Comparison of ENCODE assay signal across 8 cellular contexts in genomic region chr21:32612075-32612998, GRCh38. TPM values are rescaled to one million over a fixed set of nuclear protein-coding genes. Genes with fewer than 3 reads are reported as not detected.
A peak's percentile ranks its signal among the peaks of the same experiment; 100 is the strongest.
DNase-seq lines count a peak whose midpoint lies in the region; TF ChIP-seq lines count a peak whose summit lies in the region.

CFAP298 (minus strand) TSS chr21:32612377; CDS start chr21:32612243, 134 bp downstream.

- under 1% methylated on average over 36 of the region's 81 CpGs for WGBS in SK-N-SH (ENCODE audit: low lambda C conversion rate)

- H2AFZ ChIP-seq in SK-N-SH (ENCODE audit: low read depth) = peak within 1 kb of the TSS; percentile 97

- H3K9me2 ChIP-seq in SK-N-SH = no peaks in the 10 kb centered on the region

- H3K36me3 Mint-ChIP-seq in activated naive CD4-positive, alpha-beta T cell treated with anti-CD3 and anti-CD28 coated beads, Interleukin-2, amount 50 U/mL, for 24 hours = peaks cover 4% of the 10 kb centered on the region

- H3K27ac Mint-ChIP-seq in activated naive CD4-positive, alpha-beta T cell treated with anti-CD3 and anti-CD28 coated beads, Interleukin-2, amount 50 U/mL, for 24 hours = peak within 1 kb of the TSS; percentile 94

- POLR2A ChIA-PET in SK-N-SH (lab: Yijun Ruan, JAX) = interaction anchor here (0.6 to 1.6 kb wide), 4 partner anchors 11 to 159 kb away, joined by 3 to 5 read pairs (median 4); partner anchors contain the start of genes PAXBP1 and SYNJ1

- H3K27ac ChIP-seq in SK-N-SH (ENCODE audit: low read depth in 2 of 2, low read length in 1 of 2) = peak within 1 kb of the TSS; percentile 98 to 100
- peak within 1 kb of the TSS; percentile 85 for H3K27ac ChIP-seq in temporal lobe (ENCODE audit: low read depth, low read length)

- CTCF ChIA-PET in SK-N-SH (lab: Yijun Ruan, JAX) = interaction anchor here (0.6 to 3.0 kb wide), 6 partner anchors 12 to 241 kb away, joined by 3 to 18 read pairs (median 3); partner anchors contain the start of gene SYNJ1

- TF ChIP-seq CTCF in HFF-Myc (IDR thresholded peaks at IDR 0.05; ENCODE audit: low read depth, low read length, missing control alignments) (no peak), SK-N-SH (IDR thresholded peaks at IDR 0.05) (no peak)

- H4K20me1 ChIP-seq in SK-N-SH (ENCODE audit: insufficient read depth) = no peaks in the 10 kb centered on the region

- H3K9me3 ChIP-seq in SK-N-SH = no peaks in the 10 kb centered on the region

- H3F3A ChIP-seq in SK-N-SH (replicated peaks; ENCODE audit: insufficient read depth) = peaks cover 25% of the 10 kb centered on the region

- H3K4me1 ChIP-seq in SK-N-SH (ENCODE audit: control insufficient read depth in 1 of 2, insufficient read depth in 2 of 2, low read depth in 1 of 2, low read length in 1 of 2) = peaks cover 3 to 8% of the 10 kb centered on the region in 2 experiments; a peak in 3 of 4 replicates

- H3K79me2 ChIP-seq in SK-N-SH (ENCODE audit: insufficient read depth) = peaks cover 31% of the 10 kb centered on the region

- no peak; a peak in 1 of 4 replicates for TF ChIP-seq EP300 in SK-N-SH (IDR thresholded peaks at IDR 0.05; ENCODE audit: borderline replicate concordance in 1 of 2, low read depth in 1 of 2, low read length in 1 of 2)

- no peak for TF ChIP-seq RAD21 in SK-N-SH (IDR thresholded peaks at IDR 0.05; ENCODE audit: low read length)

- H3K4me3 Mint-ChIP-seq in activated naive CD4-positive, alpha-beta T cell treated with anti-CD3 and anti-CD28 coated beads, Interleukin-2, amount 50 U/mL, for 24 hours = peak within 1 kb of the TSS; percentile 97

- no peaks in the 10 kb centered on the region for H3K9me3 Mint-ChIP-seq in activated naive CD4-positive, alpha-beta T cell treated with anti-CD3 and anti-CD28 coated beads, Interleukin-2, amount 50 U/mL, for 24 hours

- peak within 1 kb of the TSS; percentile 92 for H3K4me3 ChIP-seq in HFF-Myc (replicated peaks; ENCODE audit: low read depth, low read length)
- peak within 1 kb of the TSS; percentile 90 to 98 for H3K4me3 ChIP-seq in SK-N-SH (ENCODE audit: low read depth in 2 of 2, low read length in 1 of 2)

- peaks cover 15% of the 10 kb centered on the region for H3K4me1 Mint-ChIP-seq in activated naive CD4-positive, alpha-beta T cell treated with anti-CD3 and anti-CD28 coated beads, Interleukin-2, amount 50 U/mL, for 24 hours

- H3K36me3 ChIP-seq in SK-N-SH (replicated peaks in 1 of 2; ENCODE audit: control insufficient read depth in 1 of 2, insufficient read depth in 2 of 2, low read length in 1 of 2) = peaks cover 13 to 17% of the 10 kb centered on the region in 2 experiments

- DNase-seq in GM04503 (ENCODE audit: low read depth) (peak; percentile 84), HFF-Myc (ENCODE audit: extremely low read depth, low read depth) (peak; percentile 80), NAMALWA (ENCODE audit: low spot score) (peak; percentile 96), SK-N-SH (peak; percentile 90), globus pallidus (ENCODE audit: low spot score) (peak; percentile 92), occipital lobe (lab: John Stamatoyannopoulos, UW) (peak; percentile 88)

- H3K9ac ChIP-seq in SK-N-SH = peak within 1 kb of the TSS; percentile 97

- H3K27me3 ChIP-seq in SK-N-SH (ENCODE audit: insufficient read depth) = no peaks in the 10 kb centered on the region

- H3K4me2 ChIP-seq in SK-N-SH = peak within 1 kb of the TSS; percentile 97

- no peaks in the 10 kb centered on the region for H3K27me3 Mint-ChIP-seq in activated naive CD4-positive, alpha-beta T cell treated with anti-CD3 and anti-CD28 coated beads, Interleukin-2, amount 50 U/mL, for 24 hours

TF ChIP-seq in SK-N-SH, 30 proteins besides CTCF, POLR2A, EP300 and RAD21 (continues in another document):
- TF ChIP-seq CHD2 (IDR thresholded peaks at IDR 0.05; ENCODE audit: low read length, partially characterized antibody) = peak; percentile 65
- TF ChIP-seq FOXM1 (IDR thresholded peaks at IDR 0.05; ENCODE audit: low read depth) = 0 out of 2 replicates have a peak, but pooled peaks have one; percentile 18
- TF ChIP-seq NRF1 (IDR thresholded peaks at IDR 0.05; ENCODE audit: low read depth, low read length) = no peak
- 0 out of 2 replicates have a peak, but pooled peaks have one; percentile 51 for TF ChIP-seq TEAD4 (IDR thresholded peaks at IDR 0.05; ENCODE audit: borderline replicate concordance, insufficient read depth)
- TF ChIP-seq MXI1 (IDR thresholded peaks at IDR 0.05; ENCODE audit: low read depth, low read length) = peak; percentile 83
- TF ChIP-seq GABPA (IDR thresholded peaks at IDR 0.05; ENCODE audit: low read depth) = peak; percentile 94
- no peak for TF ChIP-seq TCF12 (IDR thresholded peaks at IDR 0.05)
- TF ChIP-seq RCOR1 (IDR thresholded peaks at IDR 0.05; ENCODE audit: low read length) = no peak
- peak; percentile 38 for TF ChIP-seq USF1 (IDR thresholded peaks at IDR 0.05; ENCODE audit: borderline replicate concordance, low read depth)
- no peak for TF ChIP-seq RXRA (IDR thresholded peaks at IDR 0.05; ENCODE audit: borderline replicate concordance, low read depth)
- no peak for TF ChIP-seq JUND (IDR thresholded peaks at IDR 0.05)
- peak; percentile 94 for TF ChIP-seq MAX (IDR thresholded peaks at IDR 0.05; ENCODE audit: low read depth)
- TF ChIP-seq REST (IDR thresholded peaks at IDR 0.05; ENCODE audit: low read depth, low read length) = peak; percentile 62; the same call in 1 of the 2 replicates
- no peak for TF ChIP-seq USF2 (IDR thresholded peaks at IDR 0.05; ENCODE audit: borderline replicate concordance, low read depth, low read length)
- TF ChIP-seq IRF3 (IDR thresholded peaks at IDR 0.05; ENCODE audit: low read depth, low read length) = 0 out of 2 replicates have a peak, but pooled peaks have one; percentile 4
- no peak for TF ChIP-seq GATA2 (CRISPR knock-in tag; IDR thresholded peaks at IDR 0.05)
- TF ChIP-seq MEF2A (IDR thresholded peaks at IDR 0.05; ENCODE audit: borderline replicate concordance, low read depth) = no peak
- TF ChIP-seq SMC3 (IDR thresholded peaks at IDR 0.05; ENCODE audit: low read depth, low read length) = no peak
- TF ChIP-seq EZH2phosphoT487 (IDR thresholded peaks at IDR 0.05; ENCODE audit: borderline replicate concordance, low read depth) = no peak
- TF ChIP-seq POLR2AphosphoS5 (IDR thresholded peaks at IDR 0.05; ENCODE audit: low read depth, low read length) = peak; percentile 90

RNA-seq across cellular contexts. Expression of gene CFAP298, which starts in this region (rescaled TPM):
- polyA plus RNA-seq in SK-N-SH (2012; rRNA removed) = 57.8 and 59.1 TPM in 2 replicates
- 55.8 and 67.5 TPM in 2 replicates for polyA plus RNA-seq in SK-N-SH (2012; cell fraction: cytosol; rRNA removed)
- 60.0 and 73.2 TPM in 2 replicates for polyA plus RNA-seq in SK-N-SH (2012; cell fraction: nucleus; rRNA removed)
- total RNA-seq in occipital lobe (18.1 TPM), temporal lobe (13.8 TPM)

Comparison
In these comparisons a context has a peak if more than half of its experiments do, and no peak if none do; other contexts are left out.
1. Peak in every context shown above with its lines: DNase-seq, H3K4me3 ChIP-seq and H3K27ac ChIP-seq.